23 cellular contexts compared by ENCODE assay signal in the genomic region with DNA sequence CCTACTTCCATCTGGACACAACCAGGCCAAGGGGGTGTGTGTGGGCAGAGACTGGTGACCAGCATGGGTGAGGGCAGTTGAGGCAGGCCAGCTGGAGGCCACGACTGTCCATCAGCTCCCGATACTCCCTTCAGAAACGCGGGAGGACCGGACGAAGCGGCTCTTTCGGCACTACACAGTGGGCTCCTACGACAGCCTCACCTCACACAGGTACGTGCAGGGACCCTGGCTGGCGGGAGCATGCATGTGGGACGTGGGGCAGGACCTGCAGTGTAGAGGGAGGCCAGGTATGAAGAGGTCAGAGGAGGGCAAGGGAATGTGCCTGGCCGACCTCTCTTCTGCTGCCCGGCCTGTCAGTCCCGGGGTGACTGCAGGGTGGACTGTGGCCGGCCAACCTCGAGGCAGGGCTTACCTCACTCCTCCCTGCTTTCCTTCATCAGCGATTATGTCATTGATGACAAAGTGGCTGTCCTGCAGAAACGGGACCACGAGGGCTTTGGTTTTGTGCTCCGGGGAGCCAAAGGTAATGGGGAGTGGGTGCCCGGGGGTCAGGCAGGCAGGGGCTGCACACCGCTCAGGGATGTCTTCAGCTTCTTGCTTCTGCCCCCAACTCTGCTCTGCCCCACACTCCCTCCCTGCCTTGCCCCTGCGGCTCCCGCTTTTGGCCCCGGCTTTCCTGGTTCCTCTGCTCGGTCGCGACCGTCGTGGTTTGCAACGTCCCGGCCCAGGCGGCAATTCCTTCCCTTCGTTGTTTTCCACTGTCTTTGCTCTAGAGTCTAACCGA. TPM values are rescaled to one million over a fixed set of nuclear protein-coding genes. Genes with fewer than 3 reads are reported as not detected.
DNase-seq lines count a peak whose midpoint lies in the region; ATAC-seq and TF ChIP-seq lines count a peak whose summit lies in the region.
"Had no signal": no experiment of that assay in that cellular context is flagged by ENCODE, and none has a peak within 500 bp of the region (broad histone marks: within the 10 kb centered on the region; RNA-seq: fewer than 3 reads in every experiment).

No MANE protein-coding gene starts in this region.

- H3K27ac ChIP-seq in heart right ventricle (no peak overlapping the region), endodermal cell (ENCODE audit: low read depth, low read length) (no peak overlapping the region), right lobe of liver (peak overlapping the region in 1 of 3 donors; percentile 49), sigmoid colon (no peak overlapping the region), smooth muscle cell (ENCODE audit: low read depth) (no peak overlapping the region)
- H3K27ac ChIP-seq: A549 had no signal

- 83 to 89% methylated on average over 36 of the region's 36 CpGs for WGBS in heart right ventricle, 2 donors
- 94 to 95% methylated on average over 24 to 36 of the region's 36 CpGs for WGBS in endodermal cell (ENCODE audit: insufficient coverage in 1 of 2, insufficient read length in 1 of 2), 2 experiments
- 65% methylated on average over 8 of the region's 36 CpGs for WGBS in right lobe of liver (ENCODE audit: insufficient coverage, low coverage, low lambda C conversion rate, missing lambda C conversion rate)
- WGBS in sigmoid colon, 2 donors: 90 to 92% methylated on average over 36 of the region's 36 CpGs
- WGBS in smooth muscle cell (ENCODE audit: low lambda C conversion rate): 95% methylated on average over 36 of the region's 36 CpGs

- DNase-seq in Right ventricle myocardium inferior (ENCODE audit: missing footprints) (peak; percentile 31), heart right ventricle (no peak), endodermal cell (peak; percentile 38), right lobe of liver (peak; percentile 20 to 72 (median 49)), sigmoid colon (peak; percentile 55), inferior parietal cortex (ENCODE audit: extremely low spot score) (no peak), smooth muscle cell (lab: John Stamatoyannopoulos, UW; ENCODE audit: unreplicated experiment) (no peak)
- DNase-seq: Calu3; CD4-positive, CD25-positive, alpha-beta regulatory T cell; DND-41; GF-D8; NCI-H1048; NCI-H146; NCI-H2081 treated with DMSO at 0.1 percent for 48 hours; NCI-H2227 treated with DMSO at 0.1 percent for 48 hours; NCI-H774; SHP77 treated with DMSO at 0.1 percent for 48 hours had no signal

- no peaks in the 10 kb centered on the region for H3K79me2 ChIP-seq in smooth muscle cell (ENCODE audit: low read depth)

- H3K27ac Mint-ChIP-seq in endodermal cell: no peak overlapping the region
- H3K27ac Mint-ChIP-seq: CD4-positive, CD25-positive, alpha-beta regulatory T cell; GM23338 had no signal

- TF ChIP-seq CTCF in heart right ventricle (IDR thresholded peaks at IDR 0.05) (no peak), endodermal cell (conservative IDR thresholded peaks at IDR 0.05) (no peak), right lobe of liver (IDR thresholded peaks at IDR 0.05) (no peak), sigmoid colon (IDR thresholded peaks at IDR 0.05) (no peak), smooth muscle cell (IDR thresholded peaks at IDR 0.05; ENCODE audit: borderline replicate concordance, insufficient read depth, poor library complexity, severe bottlenecking) (no peak)

- H3K9me3 ChIP-seq in heart right ventricle (no peaks in the 10 kb centered on the region), endodermal cell (ENCODE audit: control insufficient read depth, low read length) (no peaks in the 10 kb centered on the region), right lobe of liver (no peaks in the 10 kb centered on the region), sigmoid colon (no peaks in the 10 kb centered on the region), smooth muscle cell (replicated peaks; ENCODE audit: low read depth) (no peaks in the 10 kb centered on the region)
- H3K9me3 ChIP-seq: A549 had no signal

- TF ChIP-seq POLR2A in right lobe of liver (IDR thresholded peaks at IDR 0.05): no peak
- TF ChIP-seq POLR2A in sigmoid colon (IDR thresholded peaks at IDR 0.05): no peak

- intact Hi-C loops in Right ventricle myocardium inferior (cut with DNase I) (no loop called here), heart right ventricle (cut with DNase I) (no loop called here), right lobe of liver (cut with DNase I) (no loop called here), sigmoid colon (cut with DNase I) (no loop called here)

- no peak overlapping the region for H3K4me3 ChIP-seq in heart right ventricle
- H3K4me3 ChIP-seq in endodermal cell (ENCODE audit: low read length): no peak overlapping the region
- H3K4me3 ChIP-seq in right lobe of liver: no peak overlapping the region
- no peak overlapping the region for H3K4me3 ChIP-seq in sigmoid colon
- no peak overlapping the region for H3K4me3 ChIP-seq in smooth muscle cell
- H3K4me3 ChIP-seq: A549, GM23338, K562 had no signal

- H3K27me3 Mint-ChIP-seq in endodermal cell (ENCODE audit: insufficient read depth): peaks cover 1% of the 10 kb centered on the region
- H3K27me3 Mint-ChIP-seq: CD4-positive, CD25-positive, alpha-beta regulatory T cell had no signal

- peaks cover 0 to 64% (median 22%) of the 10 kb centered on the region in 9 donors for H3K4me1 ChIP-seq in heart right ventricle
- no peaks in the 10 kb centered on the region for H3K4me1 ChIP-seq in endodermal cell (ENCODE audit: control insufficient read depth, insufficient read depth, low read length)
- peaks cover 0 to 44% (median 16%) of the 10 kb centered on the region in 4 donors for H3K4me1 ChIP-seq in right lobe of liver
- H3K4me1 ChIP-seq in sigmoid colon: peaks cover 0 to 9% (median 3%) of the 10 kb centered on the region in 4 donors
- no peaks in the 10 kb centered on the region for H3K4me1 ChIP-seq in smooth muscle cell (ENCODE audit: low read depth)
- H3K4me1 ChIP-seq: A549 had no signal

- ATAC-seq in Right ventricle myocardium inferior (no peak), heart right ventricle (no peak), right lobe of liver (peak in 1 of 4 donors; percentile 25), GM18520 (IDR thresholded peaks at IDR 0.05; ENCODE audit: unreplicated experiment) (no peak)
- ATAC-seq: A549, GM23338, K562, Panc1 had no signal

- H3K4me1 Mint-ChIP-seq in endodermal cell: peaks cover 4% of the 10 kb centered on the region

- H3K9ac ChIP-seq in endodermal cell (ENCODE audit: extremely low read depth, low read length, poor library complexity, severe bottlenecking) (no peak overlapping the region), smooth muscle cell (ENCODE audit: low read depth) (no peak overlapping the region)

- H3K9me3 Mint-ChIP-seq in endodermal cell: no peaks in the 10 kb centered on the region
- H3K9me3 Mint-ChIP-seq: CD4-positive, CD25-positive, alpha-beta regulatory T cell; GM23338 had no signal

- no peak overlapping the region for H2AFZ ChIP-seq in smooth muscle cell (ENCODE audit: low read depth)
- H2AFZ ChIP-seq: GM23338 had no signal

- H4K20me1 ChIP-seq in smooth muscle cell (ENCODE audit: low read depth): peaks cover 35% of the 10 kb centered on the region

- no peaks in the 10 kb centered on the region for H3F3A ChIP-seq in smooth muscle cell (ENCODE audit: low read depth)

- peaks cover 4% of the 10 kb centered on the region for H3K36me3 Mint-ChIP-seq in endodermal cell (ENCODE audit: low read depth)
- H3K36me3 Mint-ChIP-seq: CD4-positive, CD25-positive, alpha-beta regulatory T cell had no signal

- peaks cover 0 to 98% (median 0%) of the 10 kb centered on the region in 9 donors for H3K36me3 ChIP-seq in heart right ventricle
- no peaks in the 10 kb centered on the region for H3K36me3 ChIP-seq in endodermal cell (ENCODE audit: control insufficient read depth, insufficient read depth, low read length)
- peaks cover 0 to 17% (median 2%) of the 10 kb centered on the region in 4 donors for H3K36me3 ChIP-seq in right lobe of liver
- peaks cover 0 to 8% (median 0%) of the 10 kb centered on the region in 4 donors for H3K36me3 ChIP-seq in sigmoid colon
- no peaks in the 10 kb centered on the region for H3K36me3 ChIP-seq in smooth muscle cell (ENCODE audit: low read depth)

- H3K4me3 Mint-ChIP-seq in endodermal cell: no peak overlapping the region
- H3K4me3 Mint-ChIP-seq: CD4-positive, CD25-positive, alpha-beta regulatory T cell; GM23338 had no signal

- no peak overlapping the region for H3K4me2 ChIP-seq in smooth muscle cell
- H3K4me2 ChIP-seq: A549, GM23338 had no signal

- no peaks in the 10 kb centered on the region for H3K27me3 ChIP-seq in heart right ventricle
- H3K27me3 ChIP-seq in endodermal cell (ENCODE audit: control insufficient read depth, insufficient read depth, low read length, poor library complexity, severe bottlenecking): no peaks in the 10 kb centered on the region
- H3K27me3 ChIP-seq in right lobe of liver: no peaks in the 10 kb centered on the region
- no peaks in the 10 kb centered on the region for H3K27me3 ChIP-seq in sigmoid colon
- H3K27me3 ChIP-seq in smooth muscle cell (ENCODE audit: low read depth): no peaks in the 10 kb centered on the region

- no peak for TF ChIP-seq EP300 in sigmoid colon (IDR thresholded peaks at IDR 0.05)

RNA-seq across cellular contexts. Expression of a gene that starts 31.3 kb away (rescaled TPM):
- total RNA-seq in Right ventricle myocardium inferior (22.2 TPM), heart right ventricle (10 to 100 TPM; 19.9 to 36.9 (median 24.7) TPM), endodermal cell (10 to 100 TPM in 1 of 2 donors, 1 to 10 TPM in 1; 9.4 to 11.1 TPM), right lobe of liver (10 to 100 TPM in 5 of 6 experiments, 1 to 10 TPM in 1; 9.7 to 16.0 (median 14.8) TPM), sigmoid colon (10 to 100 TPM in 1 of 4 donors, 1 to 10 TPM in 3; 2.5 to 14.4 (median 3.7) TPM), smooth muscle cell (1.3 and 2.0 TPM in 2 replicates)
- polyA plus RNA-seq in heart right ventricle (10 to 100 TPM; 14.3 to 59.8 TPM), sigmoid colon (1 to 10 TPM in 1 of 3 donors, under 1 TPM in 2; 0.23 to 6.6 (median 0.60) TPM), smooth muscle cell (1.6 and 1.9 TPM in 2 replicates)
- 9.9 TPM for polyA plus RNA-seq in endodermal cell (2013, experiment 1 of 2)
- polyA plus RNA-seq in endodermal cell (2013, experiment 2 of 2): 9.9 TPM
- polyA plus RNA-seq: CD4-positive, CD25-positive, alpha-beta regulatory T cell had no signal

RNA-seq across cellular contexts. Expression of a gene that starts 34.1 kb away (rescaled TPM):
- total RNA-seq in Right ventricle myocardium inferior: 0.27 TPM
- 1 to 10 TPM in 1 of 10 donors, under 1 TPM in 8, not detected in 1; 0.28 to 1.1 (median 0.50) TPM for total RNA-seq in heart right ventricle
- under 1 TPM; 0.13 to 0.66 TPM for polyA plus RNA-seq in heart right ventricle
- under 1 TPM in 1 of 2 donors, not detected in 1; 0.18 TPM for total RNA-seq in endodermal cell
- 0.71 TPM for polyA plus RNA-seq in endodermal cell (2013, experiment 1 of 2)
- polyA plus RNA-seq in endodermal cell (2013, experiment 2 of 2): not detected
- under 1 TPM in 5 of 6 experiments, not detected in 1; 0.34 to 0.84 (median 0.55) TPM for total RNA-seq in right lobe of liver
- under 1 TPM in 1 of 4 donors, not detected in 3; 0.68 TPM for total RNA-seq in sigmoid colon
- polyA plus RNA-seq in sigmoid colon: under 1 TPM in 1 of 3 donors, not detected in 2; 0.06 TPM
- 0.27 and 1.9 TPM in 2 replicates for total RNA-seq in smooth muscle cell
- not detected in 2 replicates for polyA plus RNA-seq in smooth muscle cell
- total RNA-seq: Calu3; CD4-positive, CD25-positive, alpha-beta regulatory T cell; GM23338; HT1080; K562 had no signal
- polyA plus RNA-seq: A549; CD4-positive, CD25-positive, alpha-beta regulatory T cell; GM23338; K562 had no signal

Comparison
In these comparisons a context has a peak if more than half of its experiments do, and no peak if none do; other contexts are left out.
1. DNase-seq: peak in Right ventricle myocardium inferior (single experiment), endodermal cell (single experiment), right lobe of liver (3 of 3) and sigmoid colon (single experiment); none in heart right ventricle (0 of 2), inferior parietal cortex (single experiment) and smooth muscle cell (single experiment).